ENCODE assay signal across 8 cellular contexts in the genomic region with DNA sequence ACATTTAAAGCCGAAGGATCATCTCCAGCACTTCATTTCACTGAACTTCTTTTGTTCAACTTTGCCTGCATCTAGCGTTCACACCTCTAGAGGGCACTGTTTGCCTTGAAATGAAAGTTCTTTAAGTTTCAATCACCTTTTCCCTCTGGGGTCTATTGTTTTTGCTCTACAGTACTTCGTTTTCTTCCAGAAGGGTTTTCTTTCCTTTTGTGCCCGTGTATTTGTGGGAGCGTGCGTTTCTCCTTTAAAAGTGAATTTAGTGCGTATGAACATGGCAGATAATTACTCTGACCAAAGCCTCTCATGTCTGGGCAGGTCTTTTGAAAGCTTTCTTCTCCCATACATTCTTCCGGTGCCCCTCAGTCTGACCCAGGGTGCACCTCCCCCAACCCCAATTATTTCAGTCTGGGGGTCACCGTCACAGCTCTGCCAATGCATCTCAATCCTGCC.
DNase-seq lines count a peak whose midpoint lies in the region; ATAC-seq and TF ChIP-seq lines count a peak whose summit lies in the region.

No MANE protein-coding gene starts in this region.

- H3K9me3 Mint-ChIP-seq in activated naive CD4-positive, alpha-beta T cell treated with anti-CD3 and anti-CD28 coated beads for 36 hours: no peaks in the 10 kb centered on the region

- 12 to 13% methylated on average over 9 of the region's 9 CpGs for whole genome bisulfite sequencing in lung, 2 donors

- peak; percentile 63 for DNase-seq in activated naive CD4-positive, alpha-beta T cell treated with anti-CD3 and anti-CD28 coated beads for 36 hours
- no peak for DNase-seq in activated naive CD4-positive, alpha-beta T cell treated with Interleukin-2 at 50 U/mL for 16 hours
- peak; percentile 63 for DNase-seq in LoVo (ENCODE audit: low spot score)
- DNase-seq in Panc1 (ENCODE audit: low read depth, low spot score): peak; percentile 22
- DNase-seq in cerebellar cortex (ENCODE audit: low spot score): peak; percentile 52
- no peak for DNase-seq in lung (ENCODE audit: low spot score)
- peak; percentile 24 for DNase-seq in stromal cell of bone marrow (ENCODE audit: low read depth)

- no peaks in the 10 kb centered on the region for H3K36me3 Mint-ChIP-seq in activated naive CD4-positive, alpha-beta T cell treated with anti-CD3 and anti-CD28 coated beads for 36 hours (ENCODE audit: low read depth)

- peaks cover 2% of the 10 kb centered on the region for H3K4me1 Mint-ChIP-seq in activated naive CD4-positive, alpha-beta T cell treated with anti-CD3 and anti-CD28 coated beads for 36 hours (ENCODE audit: low read depth)

- no peak overlapping the region for H3K27ac ChIP-seq in Panc1 (ENCODE audit: low read length)
- H3K27ac ChIP-seq in lung (ENCODE audit: low read depth in 1 of 2, low read length in 1 of 2): no peak overlapping the region

- H3K36me3 ChIP-seq in Panc1 (ENCODE audit: control insufficient read depth, insufficient read depth, low read length) (no peaks in the 10 kb centered on the region), lung (ENCODE audit: control insufficient read depth in 2 of 2, insufficient read depth in 2 of 2, low read length in 2 of 2) (no peaks in the 10 kb centered on the region)

- BruUV-seq in Panc1 (replicated peaks; lab: Mats Ljungman, UMichigan): no TSS peak

- H3K4me1 ChIP-seq in Panc1 (ENCODE audit: control insufficient read depth, insufficient read depth, low read length): no peaks in the 10 kb centered on the region
- no peaks in the 10 kb centered on the region for H3K4me1 ChIP-seq in lung (ENCODE audit: control insufficient read depth in 2 of 2, insufficient read depth in 2 of 2, low read length in 2 of 2)

- in situ Hi-C loops in Panc1 (cut with HindIII; ENCODE audit: low pct_unique_long_range_greater_than_20kb, low sequenced_read_pairs): loop anchor here (25.0 kb wide), 1 partner anchor 1377 kb away; no protein-coding TSS in a partner anchor

- POLR2A ChIA-PET in Panc1 (lab: Charles Lee): no interaction called here

- TF ChIP-seq CTCF in Panc1 (IDR thresholded peaks at IDR 0.05) (peak; percentile 81), lung (IDR thresholded peaks at IDR 0.05; ENCODE audit: control extremely low read depth, extremely low read depth) (peak; percentile 41)

- H3K9me3 ChIP-seq in Panc1 (ENCODE audit: control insufficient read depth, insufficient read depth, low read depth, low read length) (no peaks in the 10 kb centered on the region), lung (ENCODE audit: control insufficient read depth in 2 of 2, insufficient read depth in 1 of 2, low read length in 1 of 2) (no peaks in the 10 kb centered on the region)

- CTCF ChIA-PET in activated naive CD4-positive, alpha-beta T cell treated with anti-CD3 and anti-CD28 coated beads for 36 hours (lab: Charles Lee): interaction anchor here (0.9 kb wide), 1 partner anchor 1377 kb away, joined by 4 read pairs; no protein-coding TSS in a partner anchor
- CTCF ChIA-PET in Panc1 (lab: Charles Lee): no interaction called here

- H3K27ac Mint-ChIP-seq in activated naive CD4-positive, alpha-beta T cell treated with anti-CD3 and anti-CD28 coated beads for 36 hours: no peak overlapping the region

- intact Hi-C loops in activated naive CD4-positive, alpha-beta T cell treated with anti-CD3 and anti-CD28 coated beads for 36 hours (cut with micrococcal nuclease): loop anchor here (2.0 kb wide), 2 partner anchors 119 to 1377 kb away; no protein-coding TSS in a partner anchor
- intact Hi-C loops in Panc1 (cut with micrococcal nuclease; ENCODE audit: unreplicated experiment): loop anchor here (5.0 to 10.0 kb wide), 4 partner anchors 117 to 1662 kb away; no protein-coding TSS in a partner anchor

- ATAC-seq in Panc1: peak; percentile 54; the same call in 1 of the 2 replicates
- ATAC-seq in lung (ENCODE audit: insufficient read depth, low FRiP score): no peak
- ATAC-seq in HG03108 (IDR thresholded peaks at IDR 0.05; ENCODE audit: unreplicated experiment): no peak

- peaks cover 12% of the 10 kb centered on the region for H3K27me3 Mint-ChIP-seq in activated naive CD4-positive, alpha-beta T cell treated with anti-CD3 and anti-CD28 coated beads for 36 hours (ENCODE audit: low read depth)

- no peak overlapping the region for H3K4me3 ChIP-seq in Panc1 (ENCODE audit: low read depth in 2 of 2, low read length in 2 of 2)
- H3K4me3 ChIP-seq in lung: no peak overlapping the region

- H3K27me3 ChIP-seq in Panc1 (ENCODE audit: control insufficient read depth, insufficient read depth, low read length): no peaks in the 10 kb centered on the region
- H3K27me3 ChIP-seq in lung (ENCODE audit: control insufficient read depth, insufficient read depth): no peaks in the 10 kb centered on the region

- no peak overlapping the region for H3K4me3 Mint-ChIP-seq in activated naive CD4-positive, alpha-beta T cell treated with anti-CD3 and anti-CD28 coated beads for 36 hours

Comparison
In these comparisons a context has a peak if more than half of its experiments do, and no peak if none do; other contexts are left out.
1. DNase-seq: peak in activated naive CD4-positive, alpha-beta T cell treated with anti-CD3 and anti-CD28 coated beads for 36 hours (single experiment), LoVo (single experiment), Panc1 (single experiment), cerebellar cortex (single experiment) and stromal cell of bone marrow (single experiment); none in activated naive CD4-positive, alpha-beta T cell treated with Interleukin-2 at 50 U/mL for 16 hours (single experiment) and lung (single experiment).